Comparison of ENCODE assay signal across 8 cellular contexts in genomic region chr4:88456757-88457306, GRCh38. TPM values are rescaled to one million over a fixed set of nuclear protein-coding genes. Genes with fewer than 3 reads are reported as not detected.
DNase-seq lines count a peak whose midpoint lies in the region; ATAC-seq and TF ChIP-seq lines count a peak whose summit lies in the region.

Gene HERC5 (plus strand): TSS chr4:88457119. CDS start chr4:88457270, 151 bp downstream.

- H3K9me3 Mint-ChIP-seq in activated CD8-positive, alpha-beta memory T cell treated with anti-CD3 and anti-CD28 coated beads, Interleukin-2, amount 10 ng/mL, durations not matched to agents 7 days and 5 days (ENCODE audit: low read depth) = peaks cover 2% of the 10 kb centered on the region
- no peaks in the 10 kb centered on the region for H3K9me3 Mint-ChIP-seq in endothelial cell (ENCODE audit: unreplicated experiment)

- H3K4me1 Mint-ChIP-seq in activated CD8-positive, alpha-beta memory T cell treated with anti-CD3 and anti-CD28 coated beads, Interleukin-2, amount 10 ng/mL, durations not matched to agents 7 days and 5 days = peaks cover 54% of the 10 kb centered on the region
- H3K4me1 Mint-ChIP-seq in endothelial cell (ENCODE audit: unreplicated experiment) = peaks cover 8% of the 10 kb centered on the region

- ATAC-seq in HG03439 (IDR thresholded peaks at IDR 0.05; ENCODE audit: unreplicated experiment) = peak; percentile 94
- ATAC-seq in activated CD8-positive, alpha-beta memory T cell treated with anti-CD3 and anti-CD28 coated beads, Interleukin-2, amount 10 ng/mL, durations not matched to agents 7 days and 5 days = peak; percentile 90

- H3K27ac ChIP-seq in C4-2B (peak within 1 kb of the TSS; percentile 23; the same call in 1 of the 2 replicates), mesodermal cell (ENCODE audit: low read depth, low read length, severe bottlenecking) (peak within 1 kb of the TSS; percentile 51)

- no peaks in the 10 kb centered on the region for H3K9me3 ChIP-seq in mesodermal cell (ENCODE audit: control insufficient read depth, low read length)

- WGBS in mesodermal cell (ENCODE audit: insufficient coverage in 2 of 2), 2 experiments = 1 to 2% methylated on average over 35 to 47 of the region's 48 CpGs

- CTCF ChIA-PET in activated CD8-positive, alpha-beta memory T cell treated with anti-CD3 and anti-CD28 coated beads, Interleukin-2, amount 10 ng/mL, durations not matched to agents 7 days and 5 days (lab: Charles Lee) = interaction anchor here (0.7 to 2.5 kb wide), 10 partner anchors 9 to 238 kb away, joined by 3 to 14 read pairs (median 4); partner anchors contain the start of genes HERC6 and PPM1K

- H3K27me3 Mint-ChIP-seq in activated CD8-positive, alpha-beta memory T cell treated with anti-CD3 and anti-CD28 coated beads, Interleukin-2, amount 10 ng/mL, durations not matched to agents 7 days and 5 days = no peaks in the 10 kb centered on the region
- peaks cover 6% of the 10 kb centered on the region for H3K27me3 Mint-ChIP-seq in endothelial cell (ENCODE audit: unreplicated experiment)

- H3K4me3 ChIP-seq in mesodermal cell (ENCODE audit: extremely low read depth, insufficient read depth, low read length, poor library complexity, severe bottlenecking) = peak within 1 kb of the TSS; percentile 45

- peak within 1 kb of the TSS; percentile 81 for H3K4me3 Mint-ChIP-seq in activated CD8-positive, alpha-beta memory T cell treated with anti-CD3 and anti-CD28 coated beads, Interleukin-2, amount 10 ng/mL, durations not matched to agents 7 days and 5 days
- H3K4me3 Mint-ChIP-seq in endothelial cell (ENCODE audit: unreplicated experiment) = peak within 1 kb of the TSS; percentile 93

- no peaks in the 10 kb centered on the region for H3K36me3 ChIP-seq in mesodermal cell (ENCODE audit: control insufficient read depth, insufficient read depth, low read length)

- H3K36me3 Mint-ChIP-seq in activated CD8-positive, alpha-beta memory T cell treated with anti-CD3 and anti-CD28 coated beads, Interleukin-2, amount 10 ng/mL, durations not matched to agents 7 days and 5 days = peaks cover 43% of the 10 kb centered on the region
- peaks cover 9% of the 10 kb centered on the region for H3K36me3 Mint-ChIP-seq in endothelial cell (ENCODE audit: low read depth, unreplicated experiment)

- DNase-seq in GM19238 (ENCODE audit: insufficient read length, low spot score) (peak; percentile 87), NK-92 (lab: John Stamatoyannopoulos, UW; ENCODE audit: unreplicated experiment) (peak; percentile 20), endothelial cell (ENCODE audit: low spot score) (peak; percentile 95)
- DNase-seq in activated CD8-positive, alpha-beta memory T cell treated with anti-CD3 and anti-CD28 coated beads, Interleukin-2, amount 10 ng/mL, durations not matched to agents 7 days and 5 days = peak; percentile 96
- DNase-seq in stimulated activated CD8-positive, alpha-beta memory T cell treated with anti-CD3 and anti-CD28 coated beads, Interleukin-15, amount 100 ng/mL, for 24 hours (ENCODE audit: low read depth) = peak; percentile 66

- H3K27ac Mint-ChIP-seq in activated CD8-positive, alpha-beta memory T cell treated with anti-CD3 and anti-CD28 coated beads, Interleukin-2, amount 10 ng/mL, durations not matched to agents 7 days and 5 days = peak within 1 kb of the TSS; percentile 100
- peak within 1 kb of the TSS; percentile 92 for H3K27ac Mint-ChIP-seq in endothelial cell (ENCODE audit: unreplicated experiment)

- H3K4me1 ChIP-seq in mesodermal cell (ENCODE audit: control insufficient read depth, insufficient read depth, low read length, poor library complexity, severe bottlenecking) = no peaks in the 10 kb centered on the region

- peak; percentile 85 for TF ChIP-seq CTCF in C4-2B (conservative IDR thresholded peaks at IDR 0.05)
- peak; percentile 17 for TF ChIP-seq CTCF in endothelial cell (IDR thresholded peaks at IDR 0.05; ENCODE audit: unreplicated experiment)

RNA-seq across cellular contexts. Expression of gene HERC5, which starts in this region (rescaled TPM):
- 100 to 1,000 TPM in 1 of 2 experiments, 10 to 100 TPM in 1; 69.6 to 118 TPM for total RNA-seq in activated CD8-positive, alpha-beta memory T cell treated with anti-CD3 and anti-CD28 coated beads, Interleukin-2, amount 10 ng/mL, durations not matched to agents 7 days and 5 days
- total RNA-seq in endothelial cell (ENCODE audit: unreplicated experiment) = 9.1 TPM
- 4.8 TPM for polyA plus RNA-seq in mesodermal cell (2013, experiment 1 of 2)
- polyA plus RNA-seq in mesodermal cell (2013, experiment 2 of 2) = 5.0 TPM

Comparison
In these comparisons a context has a peak if more than half of its experiments do, and no peak if none do; other contexts are left out.
1. Peak in every context shown above with its lines: DNase-seq, ATAC-seq, H3K4me3 ChIP-seq and H3K27ac ChIP-seq.
2. DNase-seq: peak in every context shown above with its lines; median percentile 96 in activated CD8-positive, alpha-beta memory T cell treated with anti-CD3 and anti-CD28 coated beads, Interleukin-2, amount 10 ng/mL, durations not matched to agents 7 days and 5 days; 95 in endothelial cell; 87 in GM19238; 66 in stimulated activated CD8-positive, alpha-beta memory T cell treated with anti-CD3 and anti-CD28 coated beads, Interleukin-15, amount 100 ng/mL, for 24 hours; 20 in NK-92.